Comparison of ENCODE assay signal across 8 cellular contexts in genomic region chrX:47129879-47130358, GRCh38. TPM values are rescaled to one million over a fixed set of nuclear protein-coding genes. Genes with fewer than 3 reads are reported as not detected.
DNase-seq lines count a peak whose midpoint lies in the region; ATAC-seq and TF ChIP-seq lines count a peak whose summit lies in the region.

No MANE protein-coding gene starts in this region.

- H3K4me1 ChIP-seq in CD4-positive, alpha-beta memory T cell (ENCODE audit: insufficient read depth, low read length): no peaks in the 10 kb centered on the region
- no peaks in the 10 kb centered on the region for H3K4me1 ChIP-seq in ectodermal cell (ENCODE audit: control insufficient read depth, insufficient read depth, low read length)
- peaks cover 3% of the 10 kb centered on the region for H3K4me1 ChIP-seq in neuron (ENCODE audit: insufficient read depth, low read length)

- no peak for ATAC-seq in GM19455 (IDR thresholded peaks at IDR 0.05; ENCODE audit: unreplicated experiment)

- peak overlapping the region in 4 of 7 donors; percentile 46 to 95 (median 78) for H3K27ac Mint-ChIP-seq in CD4-positive, alpha-beta memory T cell

- CTCF ChIA-PET in CD4-positive, alpha-beta memory T cell (lab: Charles Lee; ENCODE audit: partially characterized antibody): interaction anchor here (0.6 to 1.4 kb wide), 2 partner anchors 15 to 311 kb away, joined by 4 read pairs; partner anchors contain the start of genes NDUFB11 and RBM10

- peaks cover 0 to 11% (median under 1%) of the 10 kb centered on the region in 4 donors for H3K4me1 Mint-ChIP-seq in CD4-positive, alpha-beta memory T cell

- H3K9me3 Mint-ChIP-seq in CD4-positive, alpha-beta memory T cell: peaks cover 0 to 3% (median 0%) of the 10 kb centered on the region in 8 donors

- peaks cover 0 to 3% of the 10 kb centered on the region in 2 donors for H3K36me3 Mint-ChIP-seq in CD4-positive, alpha-beta memory T cell

- no peak for TF ChIP-seq POLR2A in NB4 (IDR thresholded peaks at IDR 0.05; ENCODE audit: extremely low read depth, insufficient read length)

- H3K4me3 ChIP-seq in CD4-positive, alpha-beta memory T cell (ENCODE audit: low read length in 2 of 2): peak overlapping the region in 1 of 2 donors; percentile 73
- H3K4me3 ChIP-seq in NB4 (ENCODE audit: low read depth, low read length): peak overlapping the region; percentile 63
- H3K4me3 ChIP-seq in ectodermal cell (ENCODE audit: insufficient read depth, low read depth, low read length): peak overlapping the region; percentile 63
- H3K4me3 ChIP-seq in neuron (ENCODE audit: low read length): peak overlapping the region; percentile 75

- no peaks in the 10 kb centered on the region for H3K27me3 Mint-ChIP-seq in CD4-positive, alpha-beta memory T cell

- intact Hi-C loops in CD4-positive, alpha-beta memory T cell (cut with micrococcal nuclease): loop anchor here (1.0 to 5.0 kb wide), 3 partner anchors 14 to 352 kb away; partner anchors contain the start of genes NDUFB11 and ZNF41

- POLR2A ChIA-PET in CD4-positive, alpha-beta memory T cell (lab: Charles Lee; ENCODE audit: partially characterized antibody): interaction anchor here (0.7 to 4.4 kb wide), 7 partner anchors 9 to 1607 kb away, joined by 3 to 54 read pairs (median 3); partner anchors contain the start of genes CDK16, NDUFB11, RBM10 and USP11

- H3K4me3 Mint-ChIP-seq in CD4-positive, alpha-beta memory T cell: peak overlapping the region; percentile 52 to 99 (median 96)

- no peaks in the 10 kb centered on the region for H3K9me3 ChIP-seq in CD4-positive, alpha-beta memory T cell (ENCODE audit: control insufficient read depth in 1 of 2, low read length in 2 of 2)
- H3K9me3 ChIP-seq in ectodermal cell (ENCODE audit: control insufficient read depth, low read length): no peaks in the 10 kb centered on the region
- H3K9me3 ChIP-seq in neuron (ENCODE audit: low read length): no peaks in the 10 kb centered on the region

- TF ChIP-seq CTCF in NB4 (IDR thresholded peaks at IDR 0.05; ENCODE audit: low read depth, low read length): no peak

- DNase-seq in CD4-positive, alpha-beta memory T cell: no peak
- DNase-seq in NB4 (ENCODE audit: low read depth): no peak
- DNase-seq in NCI-H1417 treated with DMSO at 0.1 percent for 48 hours (lab: John Stamatoyannopoulos, UW): no peak
- no peak for DNase-seq in NOMO-1 treated with DMSO at 0.1 percent for 48 hours (lab: John Stamatoyannopoulos, UW; ENCODE audit: unreplicated experiment)
- no peak for DNase-seq in NCI-H1436 (lab: John Stamatoyannopoulos, UW)

- H3K27me3 ChIP-seq in CD4-positive, alpha-beta memory T cell (ENCODE audit: insufficient read depth, low read length): no peaks in the 10 kb centered on the region
- H3K27me3 ChIP-seq in ectodermal cell (ENCODE audit: control insufficient read depth, insufficient read depth, low read length, poor library complexity, severe bottlenecking): no peaks in the 10 kb centered on the region
- H3K27me3 ChIP-seq in neuron (ENCODE audit: insufficient read depth, low read length): peaks cover 6% of the 10 kb centered on the region

- 47 to 48% methylated on average over 4 to 9 of the region's 11 CpGs for WGBS in ectodermal cell, 2 experiments

- no peak overlapping the region for H2AFZ ChIP-seq in neuron (ENCODE audit: low read depth, low read length)

- peak overlapping the region; percentile 64 for H3K27ac ChIP-seq in CD4-positive, alpha-beta memory T cell (ENCODE audit: low read depth, low read length)
- no peak overlapping the region for H3K27ac ChIP-seq in ectodermal cell (ENCODE audit: insufficient read depth, low read depth, low read length, poor library complexity, severe bottlenecking)

- no peaks in the 10 kb centered on the region for H3K36me3 ChIP-seq in CD4-positive, alpha-beta memory T cell (ENCODE audit: insufficient read depth, low read length)
- H3K36me3 ChIP-seq in ectodermal cell (ENCODE audit: control insufficient read depth, insufficient read depth, low read length) (no peaks in the 10 kb centered on the region), neuron (ENCODE audit: insufficient read depth, low read length) (no peaks in the 10 kb centered on the region)

RNA-seq across cellular contexts. Expression of gene NDUFB11, which starts 14.6 kb away (rescaled TPM):
- 10 to 100 TPM; 53.2 to 60.6 TPM for total RNA-seq in CD4-positive, alpha-beta memory T cell
- polyA plus RNA-seq in CD4-positive, alpha-beta memory T cell: 100 to 1,000 TPM; 170 to 180 TPM
- 123 TPM for polyA plus RNA-seq in ectodermal cell (2013, experiment 1 of 4)
- 120 TPM for polyA plus RNA-seq in ectodermal cell (2013, experiment 2 of 4)
- 116 TPM for polyA plus RNA-seq in ectodermal cell (2013, experiment 3 of 4)
- polyA plus RNA-seq in ectodermal cell (2013, experiment 4 of 4): 127 TPM

RNA-seq across cellular contexts. Expression of gene RBM10, which starts 15.1 kb away (rescaled TPM):
- total RNA-seq in CD4-positive, alpha-beta memory T cell: 10 to 100 TPM; 51.2 to 53.3 TPM
- polyA plus RNA-seq in CD4-positive, alpha-beta memory T cell: 10 to 100 TPM; 10.7 to 33.0 TPM
- 70.1 TPM for polyA plus RNA-seq in ectodermal cell (2013, experiment 1 of 4)
- polyA plus RNA-seq in ectodermal cell (2013, experiment 2 of 4): 73.6 TPM
- 60.0 TPM for polyA plus RNA-seq in ectodermal cell (2013, experiment 3 of 4)
- polyA plus RNA-seq in ectodermal cell (2013, experiment 4 of 4): 63.9 TPM

RNA-seq across cellular contexts. Expression of gene RGN, which starts 51.7 kb away (rescaled TPM):
- total RNA-seq in CD4-positive, alpha-beta memory T cell: not detected
- polyA plus RNA-seq in CD4-positive, alpha-beta memory T cell: not detected
- polyA plus RNA-seq in ectodermal cell (2013, experiment 1 of 4): 0.85 TPM
- polyA plus RNA-seq in ectodermal cell (2013, experiment 2 of 4): 1.1 TPM
- polyA plus RNA-seq in ectodermal cell (2013, experiment 3 of 4): 0.75 TPM
- 0.57 TPM for polyA plus RNA-seq in ectodermal cell (2013, experiment 4 of 4)
